In genomic region chr6:42043787-42044475, GRCh38 we compare ENCODE assay signal across 8 cellular contexts. TPM values are rescaled to one million over a fixed set of nuclear protein-coding genes. Genes with fewer than 3 reads are reported as not detected.
DNase-seq lines count a peak whose midpoint lies in the region; ATAC-seq and TF ChIP-seq lines count a peak whose summit lies in the region.

No MANE protein-coding gene starts in this region.

- peaks cover 12 to 50% (median 37%) of the 10 kb centered on the region in 5 donors for H3K36me3 Mint-ChIP-seq in naive thymus-derived CD4-positive, alpha-beta T cell
- no peaks in the 10 kb centered on the region for H3K36me3 Mint-ChIP-seq in stimulated activated naive B cell treated with anti-CD40 and anti-IgM and Interleukin-4, amounts not matched to agents 10 μg/mL and 1 μg/mL and 100 μg/mL, for 72 hours

- H3K27ac ChIP-seq in KMS-11 = no peak overlapping the region
- no peak overlapping the region for H3K27ac ChIP-seq in PC-9
- peak overlapping the region; percentile 91 to 96 (median 94) for H3K27ac ChIP-seq in esophagus muscularis mucosa (replicated peaks in 1 of 4)
- peak overlapping the region; percentile 76 for H3K27ac ChIP-seq in naive thymus-derived CD4-positive, alpha-beta T cell (ENCODE audit: low read depth, low read length)

- peak; percentile 50 for ATAC-seq in GM19455 (IDR thresholded peaks at IDR 0.05; ENCODE audit: unreplicated experiment)
- peak; percentile 67 for ATAC-seq in naive thymus-derived CD4-positive, alpha-beta T cell
- ATAC-seq in stimulated activated naive B cell treated with anti-CD40 and anti-IgM and Interleukin-4, amounts not matched to agents 10 μg/mL and 1 μg/mL and 100 μg/mL, for 72 hours (replicated peaks) = peak; percentile 59 to 60

- H3K27ac Mint-ChIP-seq in naive thymus-derived CD4-positive, alpha-beta T cell = peak overlapping the region; percentile 73 to 98 (median 94)
- H3K27ac Mint-ChIP-seq in stimulated activated naive B cell treated with anti-CD40 and anti-IgM and Interleukin-4, amounts not matched to agents 10 μg/mL and 1 μg/mL and 100 μg/mL, for 72 hours = peak overlapping the region; percentile 44

- POLR2A ChIA-PET in BJ (lab: Charles Lee) (no interaction called here), PC-9 (lab: Charles Lee; ENCODE audit: unreplicated experiment) (interaction anchor here (0.5 to 0.6 kb wide), 2 partner anchors 122 to 262 kb away, joined by 3 to 10 read pairs; no protein-coding TSS in a partner anchor)
- POLR2A ChIA-PET in naive thymus-derived CD4-positive, alpha-beta T cell (lab: Charles Lee) = interaction anchor here (0.8 to 12.4 kb wide), 20 partner anchors 9 to 263 kb away, joined by 3 to 180 read pairs (median 5); partner anchors contain the start of genes BYSL, CCND3, MED20 and PRICKLE4

- H3K4me2 ChIP-seq in KMS-11 (peak overlapping the region; percentile 38; the same call in 1 of the 2 replicates), PC-9 (peak overlapping the region; percentile 65)

- H2AFZ ChIP-seq in KMS-11 (ENCODE audit: low read depth) = peak overlapping the region; percentile 46; the same call in 1 of the 2 replicates
- no peak overlapping the region; the same call in 1 of the 2 replicates for H2AFZ ChIP-seq in PC-9

- BruUV-seq in PC-9 (replicated peaks; lab: Mats Ljungman, UMichigan) = no TSS peak

- no peaks in the 10 kb centered on the region for H3K9me3 ChIP-seq in PC-9 (ENCODE audit: insufficient read depth, low read depth)
- no peaks in the 10 kb centered on the region for H3K9me3 ChIP-seq in esophagus muscularis mucosa
- H3K9me3 ChIP-seq in naive thymus-derived CD4-positive, alpha-beta T cell (ENCODE audit: control insufficient read depth in 2 of 3, low read length in 3 of 3) = no peaks in the 10 kb centered on the region

- H4K20me1 ChIP-seq in KMS-11 (ENCODE audit: insufficient read depth) = no peaks in the 10 kb centered on the region
- no peaks in the 10 kb centered on the region for H4K20me1 ChIP-seq in PC-9 (ENCODE audit: insufficient read depth)

- peaks cover 33% of the 10 kb centered on the region for H3K4me1 ChIP-seq in KMS-11 (ENCODE audit: low read depth, poor library complexity, severe bottlenecking)
- H3K4me1 ChIP-seq in PC-9 (replicated peaks; ENCODE audit: insufficient read depth) = peaks cover 41% of the 10 kb centered on the region
- peaks cover 59 to 95% (median 88%) of the 10 kb centered on the region in 4 donors for H3K4me1 ChIP-seq in esophagus muscularis mucosa
- H3K4me1 ChIP-seq in naive thymus-derived CD4-positive, alpha-beta T cell (ENCODE audit: control insufficient read depth in 2 of 2, insufficient read depth in 2 of 2, low read length in 2 of 2) = peaks cover 55 to 64% of the 10 kb centered on the region in 2 donors

- H3K9me3 Mint-ChIP-seq in naive thymus-derived CD4-positive, alpha-beta T cell = peaks cover 0 to 4% (median 0%) of the 10 kb centered on the region in 11 donors
- H3K9me3 Mint-ChIP-seq in stimulated activated naive B cell treated with anti-CD40 and anti-IgM and Interleukin-4, amounts not matched to agents 10 μg/mL and 1 μg/mL and 100 μg/mL, for 72 hours = no peaks in the 10 kb centered on the region

- no peaks in the 10 kb centered on the region for H3K79me2 ChIP-seq in KMS-11 (ENCODE audit: insufficient read depth, low read depth)
- H3K79me2 ChIP-seq in PC-9 (ENCODE audit: low read depth) = no peaks in the 10 kb centered on the region

- CTCF ChIA-PET in BJ (lab: Yijun Ruan, JAX) (interaction anchor here (0.6 to 12.7 kb wide), 34 partner anchors 8 to 676 kb away, joined by 3 to 152 read pairs (median 4); partner anchors contain the start of genes BYSL, CCND3, FRS3 and MED20), PC-9 (lab: Charles Lee) (interaction anchor here (0.6 to 1.5 kb wide), 13 partner anchors 10 to 524 kb away, joined by 3 to 8 read pairs (median 3); partner anchors contain the start of genes BYSL and MED20)
- CTCF ChIA-PET in naive thymus-derived CD4-positive, alpha-beta T cell (lab: Charles Lee) = interaction anchor here (0.5 to 6.7 kb wide), 32 partner anchors 10 to 520 kb away, joined by 3 to 49 read pairs (median 4); partner anchors contain the start of genes BYSL, CCND3, MED20 and PRICKLE4

- peak; percentile 96 for TF ChIP-seq CTCF in BJ (IDR thresholded peaks at IDR 0.05; ENCODE audit: insufficient read depth, low read depth, low read length)
- peak; percentile 97 for TF ChIP-seq CTCF in KMS-11 (conservative IDR thresholded peaks at IDR 0.05; ENCODE audit: low read depth, low read length)
- TF ChIP-seq CTCF in PC-9 (conservative IDR thresholded peaks at IDR 0.05) = peak; percentile 96
- peak; percentile 97 for TF ChIP-seq CTCF in esophagus muscularis mucosa (IDR thresholded peaks at IDR 0.05)

- DNase-seq in BJ (ENCODE audit: low read depth) (no peak), PC-9 (peak; percentile 68 to 89), esophagus muscularis mucosa (ENCODE audit: extremely low spot score) (peak; percentile 95)
- DNase-seq in activated T-cell treated with anti-CD3 and anti-CD28 coated beads, Interleukin-2, amount 50 U/mL, for 1 hour = peak; percentile 94
- DNase-seq in naive thymus-derived CD4-positive, alpha-beta T cell = peak; percentile 85 to 95 (median 91)
- DNase-seq in stimulated activated naive B cell treated with anti-CD40 and anti-IgM and Interleukin-4, amounts not matched to agents 10 μg/mL and 1 μg/mL and 100 μg/mL, for 72 hours = peak; percentile 81

- H3K4me3 Mint-ChIP-seq in naive thymus-derived CD4-positive, alpha-beta T cell = peak overlapping the region; percentile 84 to 99 (median 95)
- H3K4me3 Mint-ChIP-seq in stimulated activated naive B cell treated with anti-CD40 and anti-IgM and Interleukin-4, amounts not matched to agents 10 μg/mL and 1 μg/mL and 100 μg/mL, for 72 hours = peak overlapping the region; percentile 67 to 77

- intact Hi-C loops in PC-9 (cut with micrococcal nuclease; ENCODE audit: unreplicated experiment) (loop anchor here (1.0 to 5.0 kb wide), 7 partner anchors 77 to 362 kb away; partner anchors contain the start of genes BYSL, MED20 and PRICKLE4), esophagus muscularis mucosa (cut with DNase I) (loop anchor here (2.0 to 5.0 kb wide), 4 partner anchors 107 to 262 kb away; partner anchors contain the start of genes BYSL, MED20 and PRICKLE4)
- intact Hi-C loops in naive thymus-derived CD4-positive, alpha-beta T cell (cut with micrococcal nuclease) = loop anchor here (1.0 to 5.0 kb wide), 11 partner anchors 37 to 309 kb away; partner anchors contain the start of genes PRICKLE4 (in 2 of the 2), TOMM6 (in 2 of the 2), BYSL (in 1 of the 2) and MED20 (in 1 of the 2)

- TF ChIP-seq POLR2A in esophagus muscularis mucosa (IDR thresholded peaks at IDR 0.05; ENCODE audit: low read depth) = no peak

- H3K4me1 Mint-ChIP-seq in naive thymus-derived CD4-positive, alpha-beta T cell = peaks cover 53 to 89% (median 64%) of the 10 kb centered on the region in 7 donors
- H3K4me1 Mint-ChIP-seq in stimulated activated naive B cell treated with anti-CD40 and anti-IgM and Interleukin-4, amounts not matched to agents 10 μg/mL and 1 μg/mL and 100 μg/mL, for 72 hours = peaks cover 76 to 93% of the 10 kb centered on the region in 2 donors

- TF ChIP-seq EP300 in esophagus muscularis mucosa (IDR thresholded peaks at IDR 0.05) = no peak

- H3K36me3 ChIP-seq in BJ (ENCODE audit: control insufficient read depth, insufficient read depth, low read length) (no peaks in the 10 kb centered on the region), KMS-11 (ENCODE audit: insufficient read depth) (no peaks in the 10 kb centered on the region), PC-9 (ENCODE audit: low read depth) (no peaks in the 10 kb centered on the region), esophagus muscularis mucosa (no peaks in the 10 kb centered on the region)
- peaks cover 10 to 41% (median 14%) of the 10 kb centered on the region in 3 experiments for H3K36me3 ChIP-seq in naive thymus-derived CD4-positive, alpha-beta T cell (ENCODE audit: control insufficient read depth in 2 of 3, insufficient read depth in 3 of 3, low read length in 3 of 3)

- no peak overlapping the region for H3K4me3 ChIP-seq in BJ (ENCODE audit: low read depth, low read length)
- H3K4me3 ChIP-seq in KMS-11 (IDR thresholded peaks at IDR 0.05; ENCODE audit: insufficient read depth, low read depth, low read length) = no peak overlapping the region
- H3K4me3 ChIP-seq in PC-9 = no peak overlapping the region
- peak overlapping the region; percentile 25 to 84 (median 31) for H3K4me3 ChIP-seq in esophagus muscularis mucosa
- peak overlapping the region; percentile 59 for H3K4me3 ChIP-seq in naive thymus-derived CD4-positive, alpha-beta T cell (ENCODE audit: low read length)

- H3K27me3 Mint-ChIP-seq in naive thymus-derived CD4-positive, alpha-beta T cell = no peaks in the 10 kb centered on the region
- no peaks in the 10 kb centered on the region for H3K27me3 Mint-ChIP-seq in stimulated activated naive B cell treated with anti-CD40 and anti-IgM and Interleukin-4, amounts not matched to agents 10 μg/mL and 1 μg/mL and 100 μg/mL, for 72 hours

- no peaks in the 10 kb centered on the region for H3K9me2 ChIP-seq in PC-9 (ENCODE audit: insufficient read depth)

- peaks cover 28% of the 10 kb centered on the region; the same call in 1 of the 2 replicates for H3F3A ChIP-seq in PC-9 (ENCODE audit: insufficient read depth, low read depth)

- WGBS in esophagus muscularis mucosa = 35% methylated on average over 19 of the region's 21 CpGs

- H3K27me3 ChIP-seq in BJ (ENCODE audit: control insufficient read depth, insufficient read depth, low read length) (peaks cover 8% of the 10 kb centered on the region), KMS-11 (ENCODE audit: insufficient read depth, low read depth) (peaks cover 38% of the 10 kb centered on the region), PC-9 (ENCODE audit: insufficient read depth, low read depth) (no peaks in the 10 kb centered on the region), esophagus muscularis mucosa (no peaks in the 10 kb centered on the region)
- H3K27me3 ChIP-seq in naive thymus-derived CD4-positive, alpha-beta T cell (ENCODE audit: control insufficient read depth in 2 of 2, insufficient read depth in 2 of 2, low read length in 2 of 2) = no peaks in the 10 kb centered on the region

- H3K9ac ChIP-seq in KMS-11 = no peak overlapping the region

RNA-seq across cellular contexts. Expression of gene TAF8, which starts 6.4 kb away (rescaled TPM):
- polyA plus RNA-seq in BJ (2011; rRNA removed) = 11.9 and 13.9 TPM in 2 replicates
- polyA minus RNA-seq in BJ (2011; rRNA and poly(A)+ RNA removed) = 22.8 and 33.0 TPM in 2 replicates
- total RNA-seq in PC-9 (2021) = 35.6 and 38.4 TPM in 2 replicates
- 10 to 100 TPM; 16.7 to 35.2 (median 25.9) TPM for total RNA-seq in esophagus muscularis mucosa
- total RNA-seq in naive thymus-derived CD4-positive, alpha-beta T cell = 10 to 100 TPM; 41.6 to 58.2 (median 50.8) TPM
- 10 to 100 TPM; 23.3 to 24.6 TPM for polyA plus RNA-seq in naive thymus-derived CD4-positive, alpha-beta T cell

Comparison
In these comparisons a context has a peak if more than half of its experiments do, and no peak if none do; other contexts are left out.
1. H3K4me3 ChIP-seq: peak in esophagus muscularis mucosa (4 of 4) and naive thymus-derived CD4-positive, alpha-beta T cell (single experiment); none in BJ (single experiment), KMS-11 (single experiment) and PC-9 (single experiment).
2. H3K27ac ChIP-seq: peak in esophagus muscularis mucosa (4 of 4) and naive thymus-derived CD4-positive, alpha-beta T cell (single experiment); none in KMS-11 (single experiment) and PC-9 (single experiment).
3. Peak in every context shown above with its lines, with median percentiles within 50 percentile points of each other: CTCF ChIP-seq and ATAC-seq.